ENCODE assay signal across 18 cellular contexts in the genomic region with DNA sequence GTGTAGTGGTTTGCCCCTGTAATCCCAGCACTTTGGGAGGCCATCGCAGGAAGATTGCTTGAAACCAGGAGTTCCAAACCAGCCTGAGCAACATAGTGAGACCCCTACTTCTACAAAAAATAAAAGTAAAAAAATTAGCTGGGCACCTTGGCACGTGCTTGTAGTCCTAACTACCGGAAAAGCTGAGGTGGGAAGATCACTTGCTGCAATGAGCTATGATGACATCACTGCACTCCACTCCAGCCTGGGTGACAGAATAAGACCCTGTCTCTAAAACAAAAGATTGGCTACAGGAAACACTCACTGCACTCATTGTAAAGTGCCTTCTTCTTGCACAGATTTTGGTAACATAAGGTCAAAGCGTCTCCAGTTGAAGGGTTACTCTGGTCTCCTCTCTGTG.
"Had no signal": no experiment of that assay in that cellular context is flagged by ENCODE, and none has a peak within 500 bp of the region (broad histone marks: within the 10 kb centered on the region; RNA-seq: fewer than 3 reads in every experiment).

No MANE protein-coding gene starts in this region.

- H3K36me3 ChIP-seq: left lung had no signal

- H3K9ac ChIP-seq: parathyroid adenoma had no signal

- H3K9me3 ChIP-seq: left lung, stomach, thoracic aorta, transverse colon had no signal

- H3K27ac ChIP-seq: foreskin keratinocyte, left lung, parathyroid adenoma, stomach, thoracic aorta, transverse colon had no signal

- H2AFZ ChIP-seq: parathyroid adenoma had no signal

- H3K79me2 ChIP-seq: parathyroid adenoma had no signal

- FAIRE-seq: endometrium, keratinocyte, small intestine had no signal

- H3K4me3 ChIP-seq: left lung, stomach, thoracic aorta, transverse colon had no signal

- H3K27me3 ChIP-seq: foreskin keratinocyte, left lung, stomach, transverse colon had no signal

- DNase-seq: cortex of kidney; effector memory CD4-positive, alpha-beta T cell; foreskin keratinocyte; immature natural killer cell; left lung; mesendoderm; naive thymus-derived CD4-positive, alpha-beta T cell; nephron progenitor cell; small intestine; stimulated activated CD4-positive, alpha-beta T cell treated with anti-CD3 and anti-CD28 coated beads, Interleukin-12 subunit alpha, Interleukin-12 subunit beta, amount 100 ng/mL, for 4 hours; stimulated activated naive CD4-positive, alpha-beta T cell; stomach; substantia nigra; transverse colon had no signal

- ATAC-seq: foreskin keratinocyte; left lung; naive thymus-derived CD4-positive, alpha-beta T cell had no signal

- H3K4me1 ChIP-seq: left lung, parathyroid adenoma had no signal
